8 cellular contexts compared by ENCODE assay signal in the genomic region with DNA sequence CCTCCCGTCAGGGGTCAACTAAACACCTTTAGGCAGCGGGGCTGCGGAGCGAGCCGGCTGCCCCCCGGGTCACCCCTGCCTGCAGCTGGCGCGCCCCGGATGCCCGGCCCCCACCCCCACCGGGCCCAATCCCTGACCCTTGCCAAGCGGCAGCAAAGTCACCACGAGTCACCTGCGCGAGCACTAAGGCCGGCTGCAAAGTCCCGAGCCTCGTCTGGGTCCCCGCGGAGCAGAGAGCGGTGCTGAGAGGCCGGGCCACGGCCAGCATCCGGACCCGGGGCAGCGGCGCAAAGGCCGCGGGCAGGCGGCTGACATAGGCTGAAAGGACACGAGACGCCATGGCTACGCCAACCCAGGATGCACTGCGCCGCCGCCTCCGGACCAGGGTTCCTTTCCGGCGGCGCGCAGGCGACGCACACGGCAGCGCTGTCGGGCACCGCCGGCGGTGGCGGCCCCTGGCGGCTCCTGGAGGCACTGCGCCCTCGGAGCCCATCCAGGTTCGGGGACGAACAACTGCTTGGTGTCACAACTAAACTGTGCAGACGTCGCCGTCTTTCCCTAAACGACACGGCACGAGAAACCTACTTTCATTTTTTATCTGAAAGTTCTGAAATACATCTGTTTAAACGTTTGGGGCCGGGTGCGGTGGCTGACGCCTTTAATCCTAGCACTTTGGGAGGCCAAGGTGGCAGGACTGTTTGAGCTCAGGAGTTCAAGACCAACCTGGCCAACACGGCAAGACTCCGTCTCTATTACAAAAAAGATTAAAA. TPM values are rescaled to one million over a fixed set of nuclear protein-coding genes. Genes with fewer than 3 reads are reported as not detected.
DNase-seq lines count a peak whose midpoint lies in the region; ATAC-seq, FAIRE-seq and TF ChIP-seq lines count a peak whose summit lies in the region.

A gene (minus strand): TSS at position 366 of the 770 bp plus-strand sequence. CDS start 26 bp downstream, at position 340.

- FAIRE-seq in HTR-8/SVneo (lab: Jason Lieb, UNC): no peak

- no peaks in the 10 kb centered on the region for H3K4me1 Mint-ChIP-seq in endothelial cell (ENCODE audit: unreplicated experiment)

- peak; percentile 75 for ATAC-seq in GM21367 (IDR thresholded peaks at IDR 0.05; ENCODE audit: unreplicated experiment)

- no peaks in the 10 kb centered on the region for H3K9me3 Mint-ChIP-seq in endothelial cell (ENCODE audit: unreplicated experiment)

- peaks cover 11% of the 10 kb centered on the region for H3K36me3 Mint-ChIP-seq in endothelial cell (ENCODE audit: low read depth, unreplicated experiment)

- DNase-seq in D341Med (ENCODE audit: low spot score): peak; percentile 94
- peak; percentile 78 for DNase-seq in HTR-8/SVneo (ENCODE audit: insufficient read length, low spot score)
- peak; percentile 77 for DNase-seq in NOMO-1 treated with dmso at 0.1 percent for 144 hours (lab: John Stamatoyannopoulos, UW; ENCODE audit: unreplicated experiment)
- DNase-seq in activated CD8-positive, alpha-beta memory T cell treated with anti-CD3 and anti-CD28 coated beads, Interleukin-2, amount 50 U/mL, for 24 hours (ENCODE audit: extremely low read depth): peak; percentile 75
- DNase-seq in endothelial cell (ENCODE audit: low spot score): peak; percentile 96
- peak; percentile 93 for DNase-seq in midbrain (lab: John Stamatoyannopoulos, UW)
- DNase-seq in stimulated activated CD8-positive, alpha-beta memory T cell treated with anti-CD3 and anti-CD28 coated beads, Interleukin-15, amount 100 ng/mL, for 48 hours (ENCODE audit: low read depth in 2 of 2): peak; percentile 83 to 86

- H3K4me3 Mint-ChIP-seq in endothelial cell (ENCODE audit: unreplicated experiment): peak within 1 kb of the TSS; percentile 92

- peaks cover 7% of the 10 kb centered on the region for H3K27me3 Mint-ChIP-seq in endothelial cell (ENCODE audit: unreplicated experiment)

- TF ChIP-seq CTCF in endothelial cell (IDR thresholded peaks at IDR 0.05; ENCODE audit: unreplicated experiment): peak; percentile 98

- H3K27ac Mint-ChIP-seq in endothelial cell (ENCODE audit: unreplicated experiment): peak within 1 kb of the TSS; percentile 75

RNA-seq across cellular contexts. Expression of the gene that starts here (rescaled TPM):
- total RNA-seq in endothelial cell (ENCODE audit: unreplicated experiment): 91.7 TPM

Comparison
In these comparisons a context has a peak if more than half of its experiments do, and no peak if none do; other contexts are left out.
1. Peak in every context shown above with its lines: DNase-seq and ATAC-seq.